ENCODE assay signal across 11 cellular contexts in the genomic region with DNA sequence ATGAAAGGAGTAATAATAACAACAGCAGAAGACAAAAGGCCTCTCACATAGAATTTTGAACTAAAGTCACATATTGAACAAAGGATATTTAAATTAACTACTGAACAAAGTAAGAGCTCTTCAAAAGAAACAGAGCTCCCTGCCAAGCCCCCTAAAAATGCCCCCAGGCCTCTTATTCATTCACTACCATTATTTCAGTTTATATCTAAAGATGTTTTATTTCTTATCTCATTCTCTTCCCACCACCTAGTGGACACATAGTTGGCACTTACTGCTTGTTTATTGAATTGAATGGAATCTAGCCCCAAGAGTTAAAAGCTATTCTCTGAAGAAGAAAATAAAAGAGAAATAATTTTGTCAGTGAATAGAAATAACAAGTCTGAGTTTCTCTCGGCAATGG. TPM values are rescaled to one million over a fixed set of nuclear protein-coding genes. Genes with fewer than 3 reads are reported as not detected.
DNase-seq lines count a peak whose midpoint lies in the region; ATAC-seq and TF ChIP-seq lines count a peak whose summit lies in the region.
"Had no signal": no experiment of that assay in that cellular context is flagged by ENCODE, and none has a peak within 500 bp of the region (broad histone marks: within the 10 kb centered on the region; RNA-seq: fewer than 3 reads in every experiment).

No MANE protein-coding gene starts in this region.

- H3K4me3 ChIP-seq in DND-41 (ENCODE audit: low read depth in 1 of 2, low read length in 2 of 2) (no peak overlapping the region), endodermal cell (ENCODE audit: low read length) (no peak overlapping the region), psoas muscle (no peak overlapping the region)

- H3K4me2 ChIP-seq in DND-41 (ENCODE audit: insufficient read depth, low read length): no peak overlapping the region

- intact Hi-C loops in psoas muscle (cut with DNase I): loop anchor here (5.0 kb wide), 2 partner anchors 33 to 38 kb away; partner anchors contain the start of gene VCL (in 1 of the 2)

- no peaks in the 10 kb centered on the region for H3K79me2 ChIP-seq in DND-41 (ENCODE audit: insufficient read depth, low read length)

- H3K9ac ChIP-seq in DND-41 (ENCODE audit: low read depth, low read length) (no peak overlapping the region), endodermal cell (ENCODE audit: extremely low read depth, low read length, poor library complexity, severe bottlenecking) (no peak overlapping the region)

- H3K4me1 ChIP-seq in DND-41 (ENCODE audit: insufficient read depth, low read length) (no peaks in the 10 kb centered on the region), endodermal cell (ENCODE audit: control insufficient read depth, insufficient read depth, low read length) (peaks cover 1% of the 10 kb centered on the region), psoas muscle (peaks cover 84% of the 10 kb centered on the region)

- ATAC-seq in DND-41 (ENCODE audit: insufficient read depth, low read depth) (no peak), psoas muscle (no peak), HG03139 (IDR thresholded peaks at IDR 0.05; ENCODE audit: unreplicated experiment) (no peak), HG02852 (IDR thresholded peaks at IDR 0.05; ENCODE audit: unreplicated experiment) (no peak)

- no peaks in the 10 kb centered on the region for H3K9me3 Mint-ChIP-seq in endodermal cell
- H3K9me3 Mint-ChIP-seq: activated CD4-positive, alpha-beta T cell treated with anti-CD3 and anti-CD28 coated beads, Interleukin-2, amount 10 ng/mL, durations not matched to agents 24 days and 14 days had no signal

- no peaks in the 10 kb centered on the region for H3K27me3 Mint-ChIP-seq in endodermal cell (ENCODE audit: insufficient read depth)
- H3K27me3 Mint-ChIP-seq: activated CD4-positive, alpha-beta T cell treated with anti-CD3 and anti-CD28 coated beads, Interleukin-2, amount 10 ng/mL, durations not matched to agents 24 days and 14 days had no signal

- H3K27ac Mint-ChIP-seq in endodermal cell: no peak overlapping the region
- H3K27ac Mint-ChIP-seq: activated CD4-positive, alpha-beta T cell treated with anti-CD3 and anti-CD28 coated beads, Interleukin-2, amount 10 ng/mL, durations not matched to agents 24 days and 14 days had no signal

- H3K36me3 Mint-ChIP-seq in endodermal cell (ENCODE audit: low read depth): peaks cover 29% of the 10 kb centered on the region

- H4K20me1 ChIP-seq in DND-41 (ENCODE audit: insufficient read depth, low read length): no peaks in the 10 kb centered on the region

- TF ChIP-seq CTCF in DND-41 (IDR thresholded peaks at IDR 0.05; ENCODE audit: borderline replicate concordance, extremely low read depth, low read length, poor library complexity, severe bottlenecking) (peak; percentile 32), endodermal cell (conservative IDR thresholded peaks at IDR 0.05) (peak; percentile 56), psoas muscle (IDR thresholded peaks at IDR 0.05) (peak; percentile 26)

- H2AFZ ChIP-seq in DND-41 (ENCODE audit: low read depth, low read length): no peak overlapping the region

- DNase-seq in DND-41: no peak
- peak; percentile 61 for DNase-seq in M059J (ENCODE audit: low read depth)
- no peak for DNase-seq in endodermal cell
- DNase-seq in psoas muscle: no peak
- no peak for DNase-seq in NCI-H774 (lab: John Stamatoyannopoulos, UW)
- DNase-seq: activated CD4-positive, alpha-beta T cell treated with anti-CD3 and anti-CD28 coated beads, Interleukin-2, amount 10 ng/mL, durations not matched to agents 24 days and 14 days; NCI-H2081; posterior cingulate gyrus; stimulated activated naive CD4-positive, alpha-beta T cell treated with Interleukin-2 at 50 U/mL for 16 hours had no signal

- H3K36me3 ChIP-seq in DND-41 (ENCODE audit: insufficient read depth, low read length): no peaks in the 10 kb centered on the region
- H3K36me3 ChIP-seq in endodermal cell (ENCODE audit: control insufficient read depth, insufficient read depth, low read length): peaks cover 77% of the 10 kb centered on the region
- no peaks in the 10 kb centered on the region for H3K36me3 ChIP-seq in psoas muscle (ENCODE audit: insufficient read depth in 1 of 2, low read depth in 1 of 2)

- no peaks in the 10 kb centered on the region for H3K9me3 ChIP-seq in DND-41 (ENCODE audit: insufficient read depth, low read length, severe bottlenecking)
- no peaks in the 10 kb centered on the region for H3K9me3 ChIP-seq in endodermal cell (ENCODE audit: control insufficient read depth, low read length)
- H3K9me3 ChIP-seq in psoas muscle: no peaks in the 10 kb centered on the region

- H3K4me1 Mint-ChIP-seq in endodermal cell: peaks cover 27% of the 10 kb centered on the region

- no peak overlapping the region for H3K4me3 Mint-ChIP-seq in endodermal cell
- H3K4me3 Mint-ChIP-seq: activated CD4-positive, alpha-beta T cell treated with anti-CD3 and anti-CD28 coated beads, Interleukin-2, amount 10 ng/mL, durations not matched to agents 24 days and 14 days had no signal

- peaks cover 6% of the 10 kb centered on the region for H3K27me3 ChIP-seq in DND-41 (ENCODE audit: insufficient read depth, low read length, poor library complexity)
- H3K27me3 ChIP-seq in endodermal cell (ENCODE audit: control insufficient read depth, insufficient read depth, low read length, poor library complexity, severe bottlenecking): no peaks in the 10 kb centered on the region
- H3K27me3 ChIP-seq in psoas muscle (ENCODE audit: insufficient read depth in 3 of 3, low read length in 2 of 3): no peaks in the 10 kb centered on the region

- 95 to 100% methylated on average over 1 of the region's 1 CpG for WGBS in endodermal cell (ENCODE audit: insufficient coverage in 1 of 2, insufficient read length in 1 of 2), 2 experiments
- WGBS in psoas muscle, 3 donors: 46 to 68% (median 55%) methylated on average over 1 of the region's 1 CpG

- no peak overlapping the region for H3K27ac ChIP-seq in DND-41 (ENCODE audit: low read length)
- H3K27ac ChIP-seq in endodermal cell (ENCODE audit: low read depth, low read length): peak overlapping the region; percentile 59
- peak overlapping the region; percentile 83 for H3K27ac ChIP-seq in psoas muscle

RNA-seq across cellular contexts. Expression of gene VCL, which starts 37.4 kb away (rescaled TPM):
- 89.3 and 159 TPM in 2 replicates for total RNA-seq in M059J (2014; rRNA removed; shearing (Covaris generic))
- total RNA-seq in endodermal cell (100 to 1,000 TPM; 109 to 214 TPM), psoas muscle (100 to 1,000 TPM in 3 of 4 donors, 10 to 100 TPM in 1; 89.1 to 426 (median 179) TPM)
- polyA plus RNA-seq in endodermal cell (2013, experiment 1 of 2): 102 TPM
- polyA plus RNA-seq in endodermal cell (2013, experiment 2 of 2): 96.2 TPM
- 10 to 100 TPM; 54.5 to 93.2 (median 91.4) TPM for polyA plus RNA-seq in psoas muscle
